Comparison of ENCODE assay signal across 10 cellular contexts in the genomic region with DNA sequence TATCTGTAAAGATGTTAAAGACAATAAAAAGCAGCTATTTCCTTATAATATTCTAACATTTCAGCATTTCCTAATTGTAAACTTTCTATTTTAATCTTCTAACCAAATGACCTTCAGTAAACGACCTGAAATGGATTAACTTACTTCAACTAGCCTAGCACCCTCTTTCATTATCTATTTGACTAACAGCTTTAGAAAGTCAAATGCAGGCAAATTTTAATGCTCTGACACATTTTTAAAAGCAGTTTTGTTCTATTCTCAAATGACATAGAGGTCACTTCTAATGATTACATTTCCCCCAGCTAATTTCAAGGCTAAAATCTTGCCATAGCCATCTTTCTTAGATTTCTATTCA. TPM values are rescaled to one million over a fixed set of nuclear protein-coding genes. Genes with fewer than 3 reads are reported as not detected.
DNase-seq lines count a peak whose midpoint lies in the region; ATAC-seq and TF ChIP-seq lines count a peak whose summit lies in the region.
"Had no signal": no experiment of that assay in that cellular context is flagged by ENCODE, and none has a peak within 500 bp of the region (broad histone marks: within the 10 kb centered on the region; RNA-seq: fewer than 3 reads in every experiment).

No MANE protein-coding gene starts in this region.

- H3K4me3 ChIP-seq in spleen: no peak overlapping the region

- peak overlapping the region; percentile 4 for H3K27ac Mint-ChIP-seq in endothelial cell (ENCODE audit: unreplicated experiment)
- H3K27ac Mint-ChIP-seq in effector memory CD8-positive, alpha-beta T cell: no peak overlapping the region
- H3K27ac Mint-ChIP-seq: T-cell had no signal

- H3K9me3 ChIP-seq in spleen: no peaks in the 10 kb centered on the region

- peaks cover 0 to 10% (median 2%) of the 10 kb centered on the region in 6 donors for H3K4me1 ChIP-seq in spleen

- no peak for TF ChIP-seq POLR2A in spleen (IDR thresholded peaks at IDR 0.05)

- H3K27ac ChIP-seq in spleen: no peak overlapping the region

- H3K36me3 ChIP-seq in spleen: no peaks in the 10 kb centered on the region

- H3K4me1 Mint-ChIP-seq in endothelial cell (ENCODE audit: unreplicated experiment): peaks cover 14% of the 10 kb centered on the region
- H3K4me1 Mint-ChIP-seq in effector memory CD8-positive, alpha-beta T cell (ENCODE audit: low read depth in 2 of 2): no peaks in the 10 kb centered on the region
- H3K4me1 Mint-ChIP-seq: T-cell had no signal

- no peak for DNase-seq in endothelial cell (ENCODE audit: low spot score)
- DNase-seq in effector memory CD8-positive, alpha-beta T cell: no peak
- DNase-seq in spleen: no peak
- no peak for DNase-seq in posterior vena cava (ENCODE audit: low spot score)
- no peak for DNase-seq in HUDEP-2 (lab: John Stamatoyannopoulos, UW; ENCODE audit: unreplicated experiment in 76 of 76)
- DNase-seq: foreskin melanocyte, T-cell had no signal

- H3K4me3 Mint-ChIP-seq in endothelial cell (ENCODE audit: unreplicated experiment): no peak overlapping the region
- no peak overlapping the region for H3K4me3 Mint-ChIP-seq in effector memory CD8-positive, alpha-beta T cell
- H3K4me3 Mint-ChIP-seq: T-cell had no signal

- intact Hi-C loops in spleen (cut with DNase I; ENCODE audit: low total_unique reads): no loop called here
- intact Hi-C loops in posterior vena cava (cut with DNase I): no loop called here

- no peaks in the 10 kb centered on the region for H3K9me3 Mint-ChIP-seq in endothelial cell (ENCODE audit: unreplicated experiment)
- no peaks in the 10 kb centered on the region for H3K9me3 Mint-ChIP-seq in effector memory CD8-positive, alpha-beta T cell

- ATAC-seq in GM18861 (IDR thresholded peaks at IDR 0.05; ENCODE audit: unreplicated experiment) (peak; percentile 49), GM21717 (IDR thresholded peaks at IDR 0.05; ENCODE audit: unreplicated experiment) (peak; percentile 56), HG03354 (IDR thresholded peaks at IDR 0.05; ENCODE audit: poor library complexity, severe bottlenecking, unreplicated experiment) (peak; percentile 70)
- ATAC-seq in effector memory CD8-positive, alpha-beta T cell (replicated peaks): no peak
- ATAC-seq: T-cell had no signal

- 30 to 52% (median 42%) methylated on average over 1 of the region's 1 CpG for WGBS in spleen, 5 donors

- no peaks in the 10 kb centered on the region for H3K27me3 ChIP-seq in spleen (replicated peaks in 1 of 7)

- H3K36me3 Mint-ChIP-seq in endothelial cell (ENCODE audit: low read depth, unreplicated experiment): no peaks in the 10 kb centered on the region
- H3K36me3 Mint-ChIP-seq in effector memory CD8-positive, alpha-beta T cell (ENCODE audit: insufficient read depth): no peaks in the 10 kb centered on the region
- H3K36me3 Mint-ChIP-seq: T-cell had no signal

- TF ChIP-seq CTCF in endothelial cell (IDR thresholded peaks at IDR 0.05; ENCODE audit: unreplicated experiment) (no peak), spleen (IDR thresholded peaks at IDR 0.05 in 8 of 11, conservative IDR thresholded peaks at IDR 0.05 in 3 of 11) (no peak)

- no peaks in the 10 kb centered on the region for H3K27me3 Mint-ChIP-seq in endothelial cell (ENCODE audit: unreplicated experiment)
- H3K27me3 Mint-ChIP-seq in effector memory CD8-positive, alpha-beta T cell: no peaks in the 10 kb centered on the region
- H3K27me3 Mint-ChIP-seq: T-cell had no signal

RNA-seq across cellular contexts. Expression of gene SLC7A11, which starts 41.9 kb away (rescaled TPM):
- 5.1 TPM for total RNA-seq in endothelial cell (ENCODE audit: unreplicated experiment)
- total RNA-seq in spleen: 1 to 10 TPM in 2 of 7 donors, under 1 TPM in 5; 0.33 to 2.1 (median 0.92) TPM
- under 1 TPM; 0.13 to 0.39 (median 0.27) TPM for polyA plus RNA-seq in spleen
- total RNA-seq in posterior vena cava: 1 to 10 TPM in 1 of 2 donors, under 1 TPM in 1; 0.33 to 1.9 TPM
